In the genomic region with DNA sequence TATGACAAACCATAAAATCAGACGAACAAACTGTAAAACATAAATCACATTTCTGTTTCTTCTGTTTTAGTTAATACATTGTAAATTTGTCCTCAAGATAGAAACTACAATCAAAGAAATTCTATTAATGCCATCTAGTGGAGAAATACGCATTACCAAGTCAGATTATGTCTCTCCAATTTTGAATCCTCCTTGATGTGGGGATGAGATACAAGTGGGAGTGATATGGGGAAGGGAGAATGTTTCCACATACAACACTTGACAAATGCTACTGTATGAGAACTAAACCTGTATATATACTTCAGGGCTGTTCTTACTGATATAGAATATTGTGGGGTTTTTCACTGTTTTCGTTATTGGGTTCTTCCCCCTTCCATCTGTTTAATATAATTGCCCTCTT, we compare ENCODE assay signal across 8 cellular contexts. TPM values are rescaled to one million over a fixed set of nuclear protein-coding genes. Genes with fewer than 3 reads are reported as not detected.
DNase-seq lines count a peak whose midpoint lies in the region; ATAC-seq and TF ChIP-seq lines count a peak whose summit lies in the region.

No MANE protein-coding gene starts in this region.

- CTCF ChIA-PET in WTC11 (lab: Charles Lee) = no interaction called here

- H3K27ac ChIP-seq in C4-2B (no peak overlapping the region), HL-60 (replicated peaks) (no peak overlapping the region)

- TF ChIP-seq CTCF in C4-2B (conservative IDR thresholded peaks at IDR 0.05) (peak; percentile 79), HL-60 (IDR thresholded peaks at IDR 0.05; ENCODE audit: insufficient read depth, low read length) (peak; percentile 16), glutamatergic neuron (IDR thresholded peaks at IDR 0.05; ENCODE audit: partially characterized antibody, unreplicated experiment) (peak; percentile 29), WTC11 (IDR thresholded peaks at IDR 0.05) (no peak)

- no peak overlapping the region for H3K27ac Mint-ChIP-seq in glutamatergic neuron (ENCODE audit: unreplicated experiment)
- no peak overlapping the region for H3K27ac Mint-ChIP-seq in WTC11
- no peak overlapping the region for H3K27ac Mint-ChIP-seq in activated naive CD8-positive, alpha-beta T cell treated with anti-CD3 and anti-CD28 coated beads for 36 hours

- H3K4me1 Mint-ChIP-seq in glutamatergic neuron (ENCODE audit: low read depth, unreplicated experiment) (no peaks in the 10 kb centered on the region), WTC11 (peaks cover 20% of the 10 kb centered on the region)
- H3K4me1 Mint-ChIP-seq in activated naive CD8-positive, alpha-beta T cell treated with anti-CD3 and anti-CD28 coated beads for 36 hours = peaks cover 6% of the 10 kb centered on the region

- H3K27me3 Mint-ChIP-seq in glutamatergic neuron (ENCODE audit: unreplicated experiment) (no peaks in the 10 kb centered on the region), WTC11 (ENCODE audit: low read depth) (no peaks in the 10 kb centered on the region)
- H3K27me3 Mint-ChIP-seq in activated naive CD8-positive, alpha-beta T cell treated with anti-CD3 and anti-CD28 coated beads for 36 hours = peaks cover 14% of the 10 kb centered on the region

- no peak overlapping the region for H3K4me3 ChIP-seq in HL-60 (replicated peaks; ENCODE audit: insufficient read depth, low read length)

- no peaks in the 10 kb centered on the region for H3K36me3 Mint-ChIP-seq in glutamatergic neuron (ENCODE audit: unreplicated experiment)
- no peaks in the 10 kb centered on the region for H3K36me3 Mint-ChIP-seq in WTC11
- no peaks in the 10 kb centered on the region for H3K36me3 Mint-ChIP-seq in activated naive CD8-positive, alpha-beta T cell treated with anti-CD3 and anti-CD28 coated beads for 36 hours

- peaks cover 40% of the 10 kb centered on the region for H3K27me3 ChIP-seq in HL-60 (ENCODE audit: insufficient read depth, poor library complexity, severe bottlenecking)

- H3K9me3 Mint-ChIP-seq in glutamatergic neuron (ENCODE audit: unreplicated experiment) (peaks cover 2% of the 10 kb centered on the region), WTC11 (no peaks in the 10 kb centered on the region)
- no peaks in the 10 kb centered on the region for H3K9me3 Mint-ChIP-seq in activated naive CD8-positive, alpha-beta T cell treated with anti-CD3 and anti-CD28 coated beads for 36 hours

- DNase-seq in HL-60 (ENCODE audit: low read depth in 1 of 2, low spot score in 1 of 2) (no peak), RKO (ENCODE audit: low spot score) (peak; percentile 55), glutamatergic neuron (no peak), WTC11 (ENCODE audit: low spot score) (no peak), SHP77 treated with DMSO at 0.1 percent for 48 hours (lab: John Stamatoyannopoulos, UW) (no peak)
- no peak for DNase-seq in activated naive CD8-positive, alpha-beta T cell treated with anti-CD3 and anti-CD28 coated beads for 36 hours

- H3K4me3 Mint-ChIP-seq in glutamatergic neuron (ENCODE audit: unreplicated experiment) = no peak overlapping the region
- H3K4me3 Mint-ChIP-seq in WTC11 = no peak overlapping the region
- H3K4me3 Mint-ChIP-seq in activated naive CD8-positive, alpha-beta T cell treated with anti-CD3 and anti-CD28 coated beads for 36 hours = no peak overlapping the region

- POLR2A ChIA-PET in WTC11 (lab: Charles Lee) = no interaction called here

- ATAC-seq in GM19395 (IDR thresholded peaks at IDR 0.05; ENCODE audit: unreplicated experiment) (no peak), WTC11 (no peak)

TF ChIP-seq in WTC11, 78 proteins besides CTCF, POLR2A, EP300 and RAD21 (continues in another document):
- TF ChIP-seq ELF4 (CRISPR knock-in tag; IDR thresholded peaks at IDR 0.05; ENCODE audit: low read depth) = no peak
- TF ChIP-seq, protein P1, sequence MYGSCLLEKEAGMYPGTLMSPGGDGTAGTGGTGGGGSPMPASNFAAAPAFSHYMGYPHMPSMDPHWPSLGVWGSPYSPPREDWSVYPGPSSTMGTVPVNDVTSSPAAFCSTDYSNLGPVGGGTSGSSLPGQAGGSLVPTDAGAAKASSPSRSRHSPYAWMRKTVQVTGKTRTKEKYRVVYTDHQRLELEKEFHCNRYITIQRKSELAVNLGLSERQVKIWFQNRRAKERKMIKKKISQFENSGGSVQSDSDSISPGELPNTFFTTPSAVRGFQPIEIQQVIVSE (CRISPR knock-in tag; IDR thresholded peaks at IDR 0.05; ENCODE audit: borderline replicate concordance) = no peak
- TF ChIP-seq, protein P2, sequence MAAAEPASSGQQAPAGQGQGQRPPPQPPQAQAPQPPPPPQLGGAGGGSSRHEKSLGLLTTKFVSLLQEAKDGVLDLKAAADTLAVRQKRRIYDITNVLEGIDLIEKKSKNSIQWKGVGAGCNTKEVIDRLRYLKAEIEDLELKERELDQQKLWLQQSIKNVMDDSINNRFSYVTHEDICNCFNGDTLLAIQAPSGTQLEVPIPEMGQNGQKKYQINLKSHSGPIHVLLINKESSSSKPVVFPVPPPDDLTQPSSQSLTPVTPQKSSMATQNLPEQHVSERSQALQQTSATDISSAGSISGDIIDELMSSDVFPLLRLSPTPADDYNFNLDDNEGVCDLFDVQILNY (CRISPR knock-in tag; IDR thresholded peaks at IDR 0.05) = no peak
- no peak for TF ChIP-seq GTF2I (CRISPR knock-in tag; conservative IDR thresholded peaks at IDR 0.05)
- TF ChIP-seq, protein P3, sequence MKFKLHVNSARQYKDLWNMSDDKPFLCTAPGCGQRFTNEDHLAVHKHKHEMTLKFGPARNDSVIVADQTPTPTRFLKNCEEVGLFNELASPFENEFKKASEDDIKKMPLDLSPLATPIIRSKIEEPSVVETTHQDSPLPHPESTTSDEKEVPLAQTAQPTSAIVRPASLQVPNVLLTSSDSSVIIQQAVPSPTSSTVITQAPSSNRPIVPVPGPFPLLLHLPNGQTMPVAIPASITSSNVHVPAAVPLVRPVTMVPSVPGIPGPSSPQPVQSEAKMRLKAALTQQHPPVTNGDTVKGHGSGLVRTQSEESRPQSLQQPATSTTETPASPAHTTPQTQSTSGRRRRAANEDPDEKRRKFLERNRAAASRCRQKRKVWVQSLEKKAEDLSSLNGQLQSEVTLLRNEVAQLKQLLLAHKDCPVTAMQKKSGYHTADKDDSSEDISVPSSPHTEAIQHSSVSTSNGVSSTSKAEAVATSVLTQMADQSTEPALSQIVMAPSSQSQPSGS (CRISPR knock-in tag; IDR thresholded peaks at IDR 0.05; ENCODE audit: borderline replicate concordance, low read depth) = no peak
- no peak for TF ChIP-seq RELA (CRISPR knock-in tag; IDR thresholded peaks at IDR 0.05; ENCODE audit: borderline replicate concordance)
- TF ChIP-seq CBFB (CRISPR knock-in tag; IDR thresholded peaks at IDR 0.05; ENCODE audit: low read depth) = no peak
- TF ChIP-seq OVOL2 (CRISPR knock-in tag; IDR thresholded peaks at IDR 0.05; ENCODE audit: borderline replicate concordance) = no peak
- no peak for TF ChIP-seq JUN (CRISPR knock-in tag; IDR thresholded peaks at IDR 0.05)
- TF ChIP-seq, protein P4, sequence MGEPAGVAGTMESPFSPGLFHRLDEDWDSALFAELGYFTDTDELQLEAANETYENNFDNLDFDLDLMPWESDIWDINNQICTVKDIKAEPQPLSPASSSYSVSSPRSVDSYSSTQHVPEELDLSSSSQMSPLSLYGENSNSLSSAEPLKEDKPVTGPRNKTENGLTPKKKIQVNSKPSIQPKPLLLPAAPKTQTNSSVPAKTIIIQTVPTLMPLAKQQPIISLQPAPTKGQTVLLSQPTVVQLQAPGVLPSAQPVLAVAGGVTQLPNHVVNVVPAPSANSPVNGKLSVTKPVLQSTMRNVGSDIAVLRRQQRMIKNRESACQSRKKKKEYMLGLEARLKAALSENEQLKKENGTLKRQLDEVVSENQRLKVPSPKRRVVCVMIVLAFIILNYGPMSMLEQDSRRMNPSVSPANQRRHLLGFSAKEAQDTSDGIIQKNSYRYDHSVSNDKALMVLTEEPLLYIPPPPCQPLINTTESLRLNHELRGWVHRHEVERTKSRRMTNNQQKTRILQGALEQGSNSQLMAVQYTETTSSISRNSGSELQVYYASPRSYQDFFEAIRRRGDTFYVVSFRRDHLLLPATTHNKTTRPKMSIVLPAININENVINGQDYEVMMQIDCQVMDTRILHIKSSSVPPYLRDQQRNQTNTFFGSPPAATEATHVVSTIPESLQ (CRISPR knock-in tag; IDR thresholded peaks at IDR 0.05) = no peak
- no peak for TF ChIP-seq FOXP1 (CRISPR knock-in tag; IDR thresholded peaks at IDR 0.05; ENCODE audit: borderline replicate concordance)
- no peak for TF ChIP-seq ETV6 (CRISPR knock-in tag; IDR thresholded peaks at IDR 0.05)
- TF ChIP-seq CREB1 (CRISPR knock-in tag; IDR thresholded peaks at IDR 0.05) = no peak
- TF ChIP-seq, protein P5, sequence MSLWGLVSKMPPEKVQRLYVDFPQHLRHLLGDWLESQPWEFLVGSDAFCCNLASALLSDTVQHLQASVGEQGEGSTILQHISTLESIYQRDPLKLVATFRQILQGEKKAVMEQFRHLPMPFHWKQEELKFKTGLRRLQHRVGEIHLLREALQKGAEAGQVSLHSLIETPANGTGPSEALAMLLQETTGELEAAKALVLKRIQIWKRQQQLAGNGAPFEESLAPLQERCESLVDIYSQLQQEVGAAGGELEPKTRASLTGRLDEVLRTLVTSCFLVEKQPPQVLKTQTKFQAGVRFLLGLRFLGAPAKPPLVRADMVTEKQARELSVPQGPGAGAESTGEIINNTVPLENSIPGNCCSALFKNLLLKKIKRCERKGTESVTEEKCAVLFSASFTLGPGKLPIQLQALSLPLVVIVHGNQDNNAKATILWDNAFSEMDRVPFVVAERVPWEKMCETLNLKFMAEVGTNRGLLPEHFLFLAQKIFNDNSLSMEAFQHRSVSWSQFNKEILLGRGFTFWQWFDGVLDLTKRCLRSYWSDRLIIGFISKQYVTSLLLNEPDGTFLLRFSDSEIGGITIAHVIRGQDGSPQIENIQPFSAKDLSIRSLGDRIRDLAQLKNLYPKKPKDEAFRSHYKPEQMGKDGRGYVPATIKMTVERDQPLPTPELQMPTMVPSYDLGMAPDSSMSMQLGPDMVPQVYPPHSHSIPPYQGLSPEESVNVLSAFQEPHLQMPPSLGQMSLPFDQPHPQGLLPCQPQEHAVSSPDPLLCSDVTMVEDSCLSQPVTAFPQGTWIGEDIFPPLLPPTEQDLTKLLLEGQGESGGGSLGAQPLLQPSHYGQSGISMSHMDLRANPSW (CRISPR knock-in tag; conservative IDR thresholded peaks at IDR 0.05; ENCODE audit: low read depth) = no peak
- TF ChIP-seq ZNF232 (CRISPR knock-in tag; IDR thresholded peaks at IDR 0.05) = no peak

RNA-seq across cellular contexts. Expression of a gene that starts 2.6 kb away (rescaled TPM):
- 10.2 TPM for total RNA-seq in glutamatergic neuron (ENCODE audit: unreplicated experiment)
- total RNA-seq in WTC11 (2021) = 1.7 to 3.8 TPM (median 3.4 TPM) in 3 replicates
- total RNA-seq in activated naive CD8-positive, alpha-beta T cell treated with anti-CD3 and anti-CD28 coated beads for 36 hours = under 1 TPM in 1 of 2 experiments, not detected in 1; 0.10 TPM
